ENCODE assay signal across 6 cellular contexts in genomic region chr12:105898271-105898670, GRCh38.
A peak's percentile ranks its signal among the peaks of the same experiment; 100 is the strongest.
DNase-seq lines count a peak whose midpoint lies in the region; ATAC-seq and TF ChIP-seq lines count a peak whose summit lies in the region.
"Not testable (repeated sequence)": the region's sequence is repeated elsewhere in the genome, so short reads cannot be mapped to it uniquely, and the experiment has no call there.

No MANE protein-coding gene starts in this region.

- no CpG with 5 or more reads among the region's 6 CpGs for WGBS in trophoblast cell (ENCODE audit: extremely low coverage, insufficient coverage, insufficient read length)

- CTCF ChIA-PET in PC-9 (lab: Charles Lee), result not testable (repeated sequence)

- not testable (repeated sequence) for H3K14ac ChIP-seq in trophoblast cell (ENCODE audit: low read length)

- H3K79me1 ChIP-seq in trophoblast cell (ENCODE audit: low read length), result not testable (repeated sequence)

- H2AFZ ChIP-seq in GM23338; PC-9; trophoblast cell (ENCODE audit: insufficient read depth, low read length, poor library complexity): not testable (repeated sequence)

- H3K9ac ChIP-seq in HUES6 (ENCODE audit: low read length); trophoblast cell (ENCODE audit: low read length): not testable (repeated sequence)

- not testable (repeated sequence) for H4K12ac ChIP-seq in trophoblast cell (ENCODE audit: low read depth, low read length)

- H3K4me3 Mint-ChIP-seq in GM23338, result not testable (repeated sequence)

- peaks cover 30% of the 10 kb centered on the region for H3K4me1 Mint-ChIP-seq in GM23338

- H3K79me2 ChIP-seq in GM23338 (replicated peaks; ENCODE audit: insufficient read depth); PC-9 (ENCODE audit: low read depth); trophoblast cell (ENCODE audit: control insufficient read depth, insufficient read depth, low read length, poor library complexity): not testable (repeated sequence)

- not testable (repeated sequence) for BruUV-seq in PC-9 (replicated peaks; lab: Mats Ljungman, UMichigan)

- H3K9me2 ChIP-seq in GM23338 (ENCODE audit: insufficient read depth), result peaks cover 15% of the 10 kb centered on the region
- H3K9me2 ChIP-seq in PC-9 (ENCODE audit: insufficient read depth), result not testable (repeated sequence)

- not testable (repeated sequence) for H3K36me3 Mint-ChIP-seq in GM23338 (ENCODE audit: low read depth)

- not testable (repeated sequence) for H3F3A ChIP-seq in GM23338 (replicated peaks; ENCODE audit: low read depth); PC-9 (ENCODE audit: insufficient read depth, low read depth)

- not testable (repeated sequence) for H2AK5ac ChIP-seq in trophoblast cell (ENCODE audit: low read length)

- not testable (repeated sequence) for H2BK5ac ChIP-seq in trophoblast cell (ENCODE audit: low read depth, low read length, poor library complexity)

- H3K27ac Mint-ChIP-seq in GM23338, result not testable (repeated sequence)

- not testable (repeated sequence) for H2BK120ac ChIP-seq in trophoblast cell (ENCODE audit: insufficient read depth, low read length, poor library complexity)

- DNase-seq in GM23338 (ENCODE audit: low spot score), result not testable (repeated sequence)
- DNase-seq in PC-9 (peak in 1 of 2 experiments; percentile 41), epithelial cell of esophagus (ENCODE audit: low read depth) (peak; percentile 70), kidney tubule cell (ENCODE audit: low spot score) (peak; percentile 24), trophoblast cell (peak; percentile 33 to 38)

- intact Hi-C loops in PC-9 (cut with micrococcal nuclease; ENCODE audit: unreplicated experiment), result not testable (repeated sequence)

- H3K4me2 ChIP-seq in GM23338 (peak overlapping the region; percentile 68; the same call in 1 of the 2 replicates), PC-9 (0 out of 2 replicates have a peak overlapping the region, but pooled peaks have one; percentile 2)
- not testable (repeated sequence) for H3K4me2 ChIP-seq in trophoblast cell (ENCODE audit: low read length)

- H3K27ac ChIP-seq in GM23338 (ENCODE audit: low read depth); PC-9; trophoblast cell (ENCODE audit: low read depth, low read length): not testable (repeated sequence)
- peak overlapping the region; percentile 62; the same call in 1 of the 2 replicates for H3K27ac ChIP-seq in HUES6 (ENCODE audit: low read depth, low read length)

- not testable (repeated sequence) for H4K20me1 ChIP-seq in GM23338 (replicated peaks; ENCODE audit: insufficient read depth); PC-9 (ENCODE audit: insufficient read depth)

- not testable (repeated sequence) for TF ChIP-seq CTCF in GM23338 (conservative IDR thresholded peaks at IDR 0.05; ENCODE audit: low read depth in 2 of 2); PC-9 (conservative IDR thresholded peaks at IDR 0.05); epithelial cell of esophagus (IDR thresholded peaks at IDR 0.05; ENCODE audit: insufficient read depth, low read depth, low read length, missing control alignments)

- H3K27me3 Mint-ChIP-seq in GM23338 (ENCODE audit: insufficient read depth, low read depth, poor library complexity), result not testable (repeated sequence)

- H3K4me3 ChIP-seq in GM23338; HUES6 (ENCODE audit: low read depth, low read length); PC-9; epithelial cell of esophagus (ENCODE audit: low read length); trophoblast cell (ENCODE audit: low read depth, low read length): not testable (repeated sequence)

- POLR2A ChIA-PET in PC-9 (lab: Charles Lee; ENCODE audit: unreplicated experiment), result not testable (repeated sequence)

- H3K4ac ChIP-seq in trophoblast cell (ENCODE audit: low read depth, low read length), result not testable (repeated sequence)

- H4K91ac ChIP-seq in trophoblast cell (ENCODE audit: low read depth, low read length), result peak overlapping the region; percentile 11

- H3K36me3 ChIP-seq in GM23338 (ENCODE audit: insufficient read depth); HUES6 (ENCODE audit: control insufficient read depth, insufficient read depth, low read length); PC-9 (ENCODE audit: low read depth); trophoblast cell (ENCODE audit: control insufficient read depth in 1 of 2, insufficient read depth in 2 of 2, low read length in 2 of 2): not testable (repeated sequence)

- not testable (repeated sequence) for H3K9me3 Mint-ChIP-seq in GM23338

- not testable (repeated sequence) for H2BK12ac ChIP-seq in trophoblast cell (ENCODE audit: low read length)

- not testable (repeated sequence) for H3K23ac ChIP-seq in trophoblast cell (ENCODE audit: low read length)

- not testable (repeated sequence) for H4K8ac ChIP-seq in trophoblast cell (ENCODE audit: low read depth, low read length)

- H3K4me1 ChIP-seq in GM23338 (ENCODE audit: insufficient read depth), result peaks cover 23% of the 10 kb centered on the region
- peaks cover 19% of the 10 kb centered on the region for H3K4me1 ChIP-seq in HUES6 (ENCODE audit: control insufficient read depth, insufficient read depth, low read length)
- not testable (repeated sequence) for H3K4me1 ChIP-seq in PC-9 (replicated peaks; ENCODE audit: insufficient read depth); trophoblast cell (ENCODE audit: control insufficient read depth in 1 of 2, insufficient read depth in 2 of 2, low read length in 2 of 2)

- H3K9me3 ChIP-seq in HUES6 (ENCODE audit: control insufficient read depth, insufficient read depth, low read depth, low read length); PC-9 (ENCODE audit: insufficient read depth, low read depth); trophoblast cell (ENCODE audit: insufficient read depth, low read depth, low read length): not testable (repeated sequence)

- H3K18ac ChIP-seq in trophoblast cell (ENCODE audit: low read length), result not testable (repeated sequence)

- not testable (repeated sequence) for ATAC-seq in GM23338

- H3K27me3 ChIP-seq in GM23338 (ENCODE audit: insufficient read depth); HUES6 (ENCODE audit: control insufficient read depth, insufficient read depth, low read length); PC-9 (ENCODE audit: insufficient read depth, low read depth); trophoblast cell (ENCODE audit: insufficient read depth, low read length): not testable (repeated sequence)
